Comparison of ENCODE assay signal across 8 cellular contexts in genomic region chrX:135931644-135932487, GRCh38. TPM values are rescaled to one million over a fixed set of nuclear protein-coding genes. Genes with fewer than 3 reads are reported as not detected.
DNase-seq lines count a peak whose midpoint lies in the region; ATAC-seq, FAIRE-seq and TF ChIP-seq lines count a peak whose summit lies in the region.

No MANE protein-coding gene starts in this region.

- peaks cover 37% of the 10 kb centered on the region for H3K9me3 Mint-ChIP-seq in nephron progenitor cell

- TF ChIP-seq CTCF in C4-2B (conservative IDR thresholded peaks at IDR 0.05) (peak; percentile 78), endothelial cell of umbilical vein (IDR thresholded peaks at IDR 0.05; ENCODE audit: extremely low read depth in 1 of 2, insufficient read depth in 1 of 2, low read depth in 1 of 2, low read length in 2 of 2) (peak; percentile 33 to 63), nephron progenitor cell (IDR thresholded peaks at IDR 0.05) (peak; percentile 64)

- dilution Hi-C loops in endothelial cell of umbilical vein (cut with MboI; ENCODE audit: extremely low pct_ligation_motif_present, low sequenced_read_pairs), result no loop called here

- TF ChIP-seq POLR2A in endothelial cell of umbilical vein (IDR thresholded peaks at IDR 0.05; ENCODE audit: low read depth, low read length), result no peak

- intact Hi-C loops in endothelial cell of umbilical vein (cut with micrococcal nuclease), result loop anchor here (2.0 to 5.0 kb wide), 2 partner anchors 305 to 447 kb away; no protein-coding TSS in a partner anchor

- H3K4me1 Mint-ChIP-seq in nephron progenitor cell, result no peaks in the 10 kb centered on the region

- H3K27ac ChIP-seq in C4-2B (no peak overlapping the region), endothelial cell of umbilical vein (ENCODE audit: insufficient read depth, low read depth, low read length) (no peak overlapping the region)

- H3K9me1 ChIP-seq in endothelial cell of umbilical vein (replicated peaks; ENCODE audit: control insufficient read depth, extremely low read depth, insufficient read depth, low read length), result no peaks in the 10 kb centered on the region

- BruUV-seq in endothelial cell of umbilical vein (replicated peaks; lab: Mats Ljungman, UMichigan), result no TSS peak

- DNase-seq in GM19239 (ENCODE audit: insufficient read length, low spot score) (peak; percentile 2), NCI-H1694 treated with DMSO at 0.1 percent for 48 hours (lab: John Stamatoyannopoulos, UW) (peak; percentile 10), endothelial cell of umbilical vein (ENCODE audit: low read depth, low spot score) (peak; percentile 5), nephron progenitor cell (peak; percentile 61)
- peak; percentile 17 to 19 for DNase-seq in activated CD4-positive, alpha-beta T cell treated with anti-CD3 and anti-CD28 coated beads, Interleukin-2, amount 50 U/mL, for 4 hours

- no peak overlapping the region for H2AFZ ChIP-seq in endothelial cell of umbilical vein (ENCODE audit: low read depth, low read length)

- H3K4me3 Mint-ChIP-seq in nephron progenitor cell, result no peak overlapping the region

- H3K27me3 ChIP-seq in endothelial cell of umbilical vein (ENCODE audit: control insufficient read depth in 2 of 2, insufficient read depth in 2 of 2, low read length in 2 of 2), result no peaks in the 10 kb centered on the region

- H3K9me3 ChIP-seq in endothelial cell of umbilical vein (replicated peaks; ENCODE audit: control insufficient read depth, insufficient read depth, low read length), result no peaks in the 10 kb centered on the region

- peak; percentile 79 for FAIRE-seq in GM19239 (lab: Jason Lieb, UNC)
- peak; percentile 92 for FAIRE-seq in endothelial cell of umbilical vein (lab: Jason Lieb, UNC)

- ATAC-seq in HG02759 (IDR thresholded peaks at IDR 0.05; ENCODE audit: unreplicated experiment) (no peak), GM21619 (IDR thresholded peaks at IDR 0.05; ENCODE audit: unreplicated experiment) (no peak)

- H3K36me3 ChIP-seq in endothelial cell of umbilical vein (ENCODE audit: control insufficient read depth in 2 of 2, extremely low read depth in 1 of 2, insufficient read depth in 2 of 2, low read length in 2 of 2), result no peaks in the 10 kb centered on the region

- CTCF ChIA-PET in endothelial cell of umbilical vein (lab: Charles Lee), result interaction anchor here (0.7 to 1.3 kb wide), 7 partner anchors 8 to 820 kb away, joined by 3 to 9 read pairs (median 3); no protein-coding TSS in a partner anchor

- no peaks in the 10 kb centered on the region for H3K4me1 ChIP-seq in endothelial cell of umbilical vein (ENCODE audit: control insufficient read depth, extremely low read depth, insufficient read depth, low read length)

- no peak overlapping the region for H3K27ac Mint-ChIP-seq in nephron progenitor cell

- peaks cover 30% of the 10 kb centered on the region for H3K27me3 Mint-ChIP-seq in nephron progenitor cell (ENCODE audit: low read depth, poor library complexity)

- H3K4me2 ChIP-seq in endothelial cell of umbilical vein (ENCODE audit: insufficient read depth, low read length), result no peak overlapping the region

- H3K9ac ChIP-seq in endothelial cell of umbilical vein (replicated peaks; ENCODE audit: extremely low read depth, insufficient read depth, low read length), result no peak overlapping the region

- H3K79me2 ChIP-seq in endothelial cell of umbilical vein (ENCODE audit: control insufficient read depth, insufficient read depth, low read length), result no peaks in the 10 kb centered on the region

- H4K20me1 ChIP-seq in endothelial cell of umbilical vein (replicated peaks; ENCODE audit: control insufficient read depth, extremely low read depth, insufficient read depth, low read length), result no peaks in the 10 kb centered on the region

- H3K4me3 ChIP-seq in endothelial cell of umbilical vein (replicated peaks in 1 of 3; ENCODE audit: insufficient read depth in 1 of 3, low read depth in 1 of 3, low read length in 3 of 3), result no peak overlapping the region

- POLR2A ChIA-PET in endothelial cell of umbilical vein (lab: Charles Lee), result no interaction called here

- H3K36me3 Mint-ChIP-seq in nephron progenitor cell (ENCODE audit: low read depth), result no peaks in the 10 kb centered on the region

TF ChIP-seq in endothelial cell of umbilical vein, 7 proteins besides CTCF, POLR2A, EP300 and RAD21:
- TF ChIP-seq FOS (IDR thresholded peaks at IDR 0.05; ENCODE audit: borderline replicate concordance, insufficient read depth, low read length) (no peak), JUN (IDR thresholded peaks at IDR 0.05; ENCODE audit: borderline replicate concordance, insufficient read depth, insufficient read length, low read depth) (no peak), MYC (IDR thresholded peaks at IDR 0.05; ENCODE audit: low read depth, low read length) (no peak), GATA2 (IDR thresholded peaks at IDR 0.05; ENCODE audit: insufficient read depth, insufficient read length, low read depth, low read length) (no peak), POLR2AphosphoS5 (IDR thresholded peaks at IDR 0.05; ENCODE audit: insufficient read depth, low read depth, low read length) (no peak), EZH2 (IDR thresholded peaks at IDR 0.05; ENCODE audit: borderline replicate concordance, low read depth, low read length, severe bottlenecking) (no peak)
- TF ChIP-seq, protein P1, sequence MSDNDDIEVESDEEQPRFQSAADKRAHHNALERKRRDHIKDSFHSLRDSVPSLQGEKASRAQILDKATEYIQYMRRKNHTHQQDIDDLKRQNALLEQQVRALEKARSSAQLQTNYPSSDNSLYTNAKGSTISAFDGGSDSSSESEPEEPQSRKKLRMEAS (IDR thresholded peaks at IDR 0.05; ENCODE audit: insufficient read depth, insufficient read length), result no peak
TF ChIP-seq in endothelial cell of umbilical vein: peak in this region for 0.

RNA-seq across cellular contexts. Expression of gene SAGE1, which starts 38.4 kb away (rescaled TPM):
- not detected in 2 replicates for total RNA-seq in endothelial cell of umbilical vein
- polyA plus RNA-seq in endothelial cell of umbilical vein, result not detected in 2 replicates
- not detected in 2 replicates for polyA plus RNA-seq in endothelial cell of umbilical vein (2011; cell fraction: cytosol; rRNA removed)
- not detected in 2 replicates for polyA plus RNA-seq in endothelial cell of umbilical vein (2011; cell fraction: nucleus; rRNA removed)
- not detected in 2 replicates for polyA plus RNA-seq in endothelial cell of umbilical vein (2012)
- 0.51 and 0.73 TPM in 2 replicates for polyA minus RNA-seq in endothelial cell of umbilical vein
- polyA minus RNA-seq in endothelial cell of umbilical vein (2011; cell fraction: cytosol; rRNA and poly(A)+ RNA removed), result not detected
- not detected in 2 replicates for polyA minus RNA-seq in endothelial cell of umbilical vein (2011; cell fraction: nucleus; rRNA and poly(A)+ RNA removed)

RNA-seq across cellular contexts. Expression of gene CT45A10, which starts 38.6 kb away (rescaled TPM):
- not detected in 2 replicates for total RNA-seq in endothelial cell of umbilical vein
- not detected in 2 replicates for polyA plus RNA-seq in endothelial cell of umbilical vein
- not detected in 2 replicates for polyA plus RNA-seq in endothelial cell of umbilical vein (2011; cell fraction: cytosol; rRNA removed)
- not detected in 2 replicates for polyA plus RNA-seq in endothelial cell of umbilical vein (2011; cell fraction: nucleus; rRNA removed)
- polyA plus RNA-seq in endothelial cell of umbilical vein (2012), result not detected in 2 replicates
- 0.75 and 0.81 TPM in 2 replicates for polyA minus RNA-seq in endothelial cell of umbilical vein
- polyA minus RNA-seq in endothelial cell of umbilical vein (2011; cell fraction: cytosol; rRNA and poly(A)+ RNA removed), result not detected
- polyA minus RNA-seq in endothelial cell of umbilical vein (2011; cell fraction: nucleus; rRNA and poly(A)+ RNA removed), result not detected in 2 replicates

RNA-seq across cellular contexts. Expression of gene MMGT1, which starts 41.9 kb away (rescaled TPM):
- 18.8 and 19.9 TPM in 2 replicates for total RNA-seq in endothelial cell of umbilical vein
- polyA plus RNA-seq in endothelial cell of umbilical vein, result 9.1 and 10.4 TPM in 2 replicates
- 9.6 and 10.4 TPM in 2 replicates for polyA plus RNA-seq in endothelial cell of umbilical vein (2011; cell fraction: cytosol; rRNA removed)
- polyA plus RNA-seq in endothelial cell of umbilical vein (2011; cell fraction: nucleus; rRNA removed), result 3.8 and 5.6 TPM in 2 replicates
- 12.5 and 15.4 TPM in 2 replicates for polyA plus RNA-seq in endothelial cell of umbilical vein (2012)
- polyA minus RNA-seq in endothelial cell of umbilical vein, result 12.4 and 17.5 TPM in 2 replicates
- 13.9 TPM for polyA minus RNA-seq in endothelial cell of umbilical vein (2011; cell fraction: cytosol; rRNA and poly(A)+ RNA removed)
- polyA minus RNA-seq in endothelial cell of umbilical vein (2011; cell fraction: nucleus; rRNA and poly(A)+ RNA removed), result 7.3 and 9.6 TPM in 2 replicates

RNA-seq across cellular contexts. Expression of gene SLC9A6, which starts 53.4 kb away (rescaled TPM):
- 14.7 and 15.5 TPM in 2 replicates for total RNA-seq in endothelial cell of umbilical vein
- 6.9 and 8.1 TPM in 2 replicates for polyA plus RNA-seq in endothelial cell of umbilical vein
- polyA plus RNA-seq in endothelial cell of umbilical vein (2011; cell fraction: cytosol; rRNA removed), result 6.5 and 6.8 TPM in 2 replicates
- 8.3 and 10.2 TPM in 2 replicates for polyA plus RNA-seq in endothelial cell of umbilical vein (2011; cell fraction: nucleus; rRNA removed)
- 9.2 and 10.1 TPM in 2 replicates for polyA plus RNA-seq in endothelial cell of umbilical vein (2012)
- polyA minus RNA-seq in endothelial cell of umbilical vein, result 20.7 and 25.3 TPM in 2 replicates
- 11.7 TPM for polyA minus RNA-seq in endothelial cell of umbilical vein (2011; cell fraction: cytosol; rRNA and poly(A)+ RNA removed)
- 7.5 and 13.8 TPM in 2 replicates for polyA minus RNA-seq in endothelial cell of umbilical vein (2011; cell fraction: nucleus; rRNA and poly(A)+ RNA removed)

Comparison
In these comparisons a context has a peak if more than half of its experiments do, and no peak if none do; other contexts are left out.
1. DNase-seq: peak in every context shown above with its lines; median percentile 61 in nephron progenitor cell; 18 in activated CD4-positive, alpha-beta T cell treated with anti-CD3 and anti-CD28 coated beads, Interleukin-2, amount 50 U/mL, for 4 hours; 10 in NCI-H1694 treated with DMSO at 0.1 percent for 48 hours; 5 in endothelial cell of umbilical vein; 2 in GM19239.